ENCODE assay signal across 1 cellular context in genomic region chr11:71448257-71449161, GRCh38.
TF ChIP-seq lines count a peak whose summit lies in the region.

DHCR7 (minus strand) TSS chr11:71448393; CDS start chr11:71444952, 3,441 bp downstream.

TF ChIP-seq in K562, 482 proteins besides CTCF, POLR2A, EP300 and RAD21 (continued from another document and continues in another):
- TF ChIP-seq MGA (IDR thresholded peaks at IDR 0.05) (peak; percentile 57), NR2F6 (CRISPR knock-in tag; IDR thresholded peaks at IDR 0.05) (no peak), ARID4B (CRISPR knock-in tag; IDR thresholded peaks at IDR 0.05) (peak; percentile 99), ZNF57 (CRISPR knock-in tag; IDR thresholded peaks at IDR 0.05) (no peak), ZBTB1 (CRISPR knock-in tag; IDR thresholded peaks at IDR 0.05; ENCODE audit: borderline replicate concordance, low read depth) (peak; percentile 34; the same call in 1 of the 2 replicates), MECOM (CRISPR knock-in tag; IDR thresholded peaks at IDR 0.05) (0 out of 2 replicates have a peak, but pooled peaks have one; percentile 31), HSF4 (CRISPR knock-in tag; IDR thresholded peaks at IDR 0.05; ENCODE audit: borderline replicate concordance) (no peak), FOXM1 (IDR thresholded peaks at IDR 0.05; ENCODE audit: low read depth) (no peak), FOXM1 (CRISPR knock-in tag; IDR thresholded peaks at IDR 0.05; ENCODE audit: low read depth) (no peak), MYBL2 (IDR thresholded peaks at IDR 0.05; ENCODE audit: low read depth) (no peak), MYBL2 (CRISPR knock-in tag; IDR thresholded peaks at IDR 0.05; ENCODE audit: borderline replicate concordance) (no peak), NR2C1 (IDR thresholded peaks at IDR 0.05) (peak; percentile 43; the same call in 1 of the 2 replicates), NR2C1 (tag; IDR thresholded peaks at IDR 0.05) (no peak), ZNF134 (CRISPR knock-in tag; conservative IDR thresholded peaks at IDR 0.05) (no peak), ZNF639 (CRISPR knock-in tag; conservative IDR thresholded peaks at IDR 0.05 in 1 of 2, IDR thresholded peaks at IDR 0.05 in 1 of 2) (no peak), SNIP1 (IDR thresholded peaks at IDR 0.05; ENCODE audit: low read depth) (no peak), EGR1 (conservative IDR thresholded peaks at IDR 0.05) (peak; percentile 95), ZNF696 (CRISPR knock-in tag; conservative IDR thresholded peaks at IDR 0.05) (no peak), HBP1 (CRISPR knock-in tag; IDR thresholded peaks at IDR 0.05) (no peak), SRF (CRISPR knock-in tag; IDR thresholded peaks at IDR 0.05) (no peak), ZNF165 (CRISPR knock-in tag; IDR thresholded peaks at IDR 0.05; ENCODE audit: borderline replicate concordance) (no peak), NCOA2 (IDR thresholded peaks at IDR 0.05; ENCODE audit: partially characterized antibody in 2 of 2) (no peak), HDAC3 (IDR thresholded peaks at IDR 0.05; ENCODE audit: borderline replicate concordance, partially characterized antibody) (no peak), ZNF395 (CRISPR knock-in tag; IDR thresholded peaks at IDR 0.05) (no peak), CREB5 (CRISPR knock-in tag; IDR thresholded peaks at IDR 0.05) (no peak), ILK (tag; IDR thresholded peaks at IDR 0.05; ENCODE audit: borderline replicate concordance, low read depth) (no peak), ESRRA (IDR thresholded peaks at IDR 0.05; ENCODE audit: borderline replicate concordance, low read depth) (peak; percentile 48; the same call in 1 of the 2 replicates), MITF (IDR thresholded peaks at IDR 0.05) (no peak; the same call in 1 of the 2 replicates), TAF15 (IDR thresholded peaks at IDR 0.05; ENCODE audit: low read depth, low read length) (no peak), LEF1 (IDR thresholded peaks at IDR 0.05) (no peak), NUFIP1 (IDR thresholded peaks at IDR 0.05; ENCODE audit: partially characterized antibody) (no peak), YBX1 (IDR thresholded peaks at IDR 0.05) (no peak), E2F5 (CRISPR knock-in tag; IDR thresholded peaks at IDR 0.05) (no peak), XRCC4 (IDR thresholded peaks at IDR 0.05; ENCODE audit: extremely low read depth, insufficient read depth, insufficient read length) (no peak), HNRNPUL1 (IDR thresholded peaks at IDR 0.05; ENCODE audit: low read length) (no peak), RFX1 (IDR thresholded peaks at IDR 0.05) (no peak), BCOR (IDR thresholded peaks at IDR 0.05) (peak; percentile 95)
